Comparison of ENCODE assay signal across 1 cellular context in genomic region chr7:144027070-144027469, GRCh38.
TF ChIP-seq lines count a peak whose summit lies in the region.

No MANE protein-coding gene starts in this region.

TF ChIP-seq in HCT116, 20 proteins besides CTCF, POLR2A, EP300 and RAD21:
- TF ChIP-seq REST (IDR thresholded peaks at IDR 0.05; ENCODE audit: low read depth) (no peak), SIN3A (IDR thresholded peaks at IDR 0.05; ENCODE audit: low read depth) (no peak), POLR2AphosphoS5 (IDR thresholded peaks at IDR 0.05; ENCODE audit: low read depth, low read length) (no peak), EZH2phosphoT487 (IDR thresholded peaks at IDR 0.05; ENCODE audit: borderline replicate concordance) (no peak), SRF (IDR thresholded peaks at IDR 0.05; ENCODE audit: low read depth) (no peak), EZH2 (IDR thresholded peaks at IDR 0.05) (no peak), FOSL1 (IDR thresholded peaks at IDR 0.05; ENCODE audit: low read depth) (no peak), ZFX (IDR thresholded peaks at IDR 0.05) (no peak), ZNF274 (IDR thresholded peaks at IDR 0.05; ENCODE audit: low read depth, low read length) (no peak), CEBPB (IDR thresholded peaks at IDR 0.05; ENCODE audit: low read depth) (no peak), JUND (IDR thresholded peaks at IDR 0.05) (no peak), YY1 (IDR thresholded peaks at IDR 0.05; ENCODE audit: extremely low read depth, insufficient replicate concordance, low read depth, low read length) (no peak), TCF7L2 (IDR thresholded peaks at IDR 0.05; ENCODE audit: borderline replicate concordance, extremely low read depth, insufficient read depth, insufficient read length) (no peak), CBX3 (IDR thresholded peaks at IDR 0.05; ENCODE audit: low read depth) (no peak), SP1 (IDR thresholded peaks at IDR 0.05; ENCODE audit: low read depth) (no peak)
- TF ChIP-seq, protein P1, sequence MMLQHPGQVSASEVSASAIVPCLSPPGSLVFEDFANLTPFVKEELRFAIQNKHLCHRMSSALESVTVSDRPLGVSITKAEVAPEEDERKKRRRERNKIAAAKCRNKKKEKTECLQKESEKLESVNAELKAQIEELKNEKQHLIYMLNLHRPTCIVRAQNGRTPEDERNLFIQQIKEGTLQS (IDR thresholded peaks at IDR 0.05): no peak
- TF ChIP-seq, protein P2, sequence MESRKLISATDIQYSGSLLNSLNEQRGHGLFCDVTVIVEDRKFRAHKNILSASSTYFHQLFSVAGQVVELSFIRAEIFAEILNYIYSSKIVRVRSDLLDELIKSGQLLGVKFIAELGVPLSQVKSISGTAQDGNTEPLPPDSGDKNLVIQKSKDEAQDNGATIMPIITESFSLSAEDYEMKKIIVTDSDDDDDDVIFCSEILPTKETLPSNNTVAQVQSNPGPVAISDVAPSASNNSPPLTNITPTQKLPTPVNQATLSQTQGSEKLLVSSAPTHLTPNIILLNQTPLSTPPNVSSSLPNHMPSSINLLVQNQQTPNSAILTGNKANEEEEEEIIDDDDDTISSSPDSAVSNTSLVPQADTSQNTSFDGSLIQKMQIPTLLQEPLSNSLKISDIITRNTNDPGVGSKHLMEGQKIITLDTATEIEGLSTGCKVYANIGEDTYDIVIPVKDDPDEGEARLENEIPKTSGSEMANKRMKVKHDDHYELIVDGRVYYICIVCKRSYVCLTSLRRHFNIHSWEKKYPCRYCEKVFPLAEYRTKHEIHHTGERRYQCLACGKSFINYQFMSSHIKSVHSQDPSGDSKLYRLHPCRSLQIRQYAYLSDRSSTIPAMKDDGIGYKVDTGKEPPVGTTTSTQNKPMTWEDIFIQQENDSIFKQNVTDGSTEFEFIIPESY (IDR thresholded peaks at IDR 0.05; ENCODE audit: extremely low read depth, insufficient replicate concordance, low read length): no peak
- TF ChIP-seq, protein P3, sequence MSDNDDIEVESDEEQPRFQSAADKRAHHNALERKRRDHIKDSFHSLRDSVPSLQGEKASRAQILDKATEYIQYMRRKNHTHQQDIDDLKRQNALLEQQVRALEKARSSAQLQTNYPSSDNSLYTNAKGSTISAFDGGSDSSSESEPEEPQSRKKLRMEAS (IDR thresholded peaks at IDR 0.05): no peak
